In genomic region chr2:224084266-224084892, GRCh38 we compare ENCODE assay signal across 19 cellular contexts. TPM values are rescaled to one million over a fixed set of nuclear protein-coding genes. Genes with fewer than 3 reads are reported as not detected.
DNase-seq lines count a peak whose midpoint lies in the region; ATAC-seq and TF ChIP-seq lines count a peak whose summit lies in the region.
"Had no signal": no experiment of that assay in that cellular context is flagged by ENCODE, and none has a peak within 500 bp of the region (broad histone marks: within the 10 kb centered on the region; RNA-seq: fewer than 3 reads in every experiment).

No MANE protein-coding gene starts in this region.

- no peak for TF ChIP-seq POLR2A in transverse colon (IDR thresholded peaks at IDR 0.05)

- peak; percentile 19; the same call in 1 of the 3 replicates for ATAC-seq in SK-N-SH treated with all-trans-retinoic acid at 6 μM for 48 hours
- ATAC-seq: activated naive CD8-positive, alpha-beta T cell treated with anti-CD3 and anti-CD28 coated beads, Interleukin-2, amount 50 U/mL, for 24 hours had no signal

- 93 to 96% methylated on average over 3 of the region's 3 CpGs for WGBS in transverse colon (ENCODE audit: low coverage in 1 of 2), 2 donors

- no peak for TF ChIP-seq CTCF in right atrium auricular region (IDR thresholded peaks at IDR 0.05)
- TF ChIP-seq CTCF in transverse colon (IDR thresholded peaks at IDR 0.05): no peak

- peak overlapping the region; percentile 48 to 60 for H3K27ac ChIP-seq in right atrium auricular region
- H3K27ac ChIP-seq in transverse colon: peak overlapping the region; percentile 1 to 65 (median 42)
- H3K27ac ChIP-seq: 22Rv1; BLaER1 treated with 17β-estradiol and CSF1 and Interleukin-3, amounts not matched to agents 10 nM and 100 nM; cardiac muscle cell; neutrophil had no signal

- DNase-seq in NCI-H2171 treated with DMSO at 0.1 percent for 48 hours (lab: John Stamatoyannopoulos, UW): peak; percentile 3
- DNase-seq in NCI-H2171 (lab: John Stamatoyannopoulos, UW): no peak
- DNase-seq in right atrium auricular region (ENCODE audit: low spot score): no peak
- DNase-seq in transverse colon: no peak
- no peak for DNase-seq in NCI-H2196 treated with DMSO at 0.1 percent for 48 hours (lab: John Stamatoyannopoulos, UW; ENCODE audit: unreplicated experiment)
- DNase-seq in NCI-H1092 treated with DMSO at 0.1 percent for 48 hours (lab: John Stamatoyannopoulos, UW): no peak
- DNase-seq in SIG-M5 (lab: John Stamatoyannopoulos, UW): no peak
- DNase-seq: activated naive CD8-positive, alpha-beta T cell treated with anti-CD3 and anti-CD28 coated beads, Interleukin-2, amount 50 U/mL, for 24 hours; DMS 273 treated with DMSO at 0.1 percent for 48 hours; KG1; midbrain; NCI-H1105 treated with DMSO at 0.1 percent for 48 hours; NCI-H82; stimulated activated CD4-positive, alpha-beta T cell treated with anti-CD3 and anti-CD28 coated beads, Interleukin-4, amount 100 ng/mL, for 24 hours had no signal

- H3K36me3 ChIP-seq in right atrium auricular region (no peaks in the 10 kb centered on the region), transverse colon (no peaks in the 10 kb centered on the region)
- H3K36me3 ChIP-seq: BLaER1 treated with 17β-estradiol and CSF1 and Interleukin-3, amounts not matched to agents 10 nM and 100 nM; cardiac muscle cell; neutrophil had no signal

- H3K9me3 ChIP-seq in right atrium auricular region (no peaks in the 10 kb centered on the region), transverse colon (no peaks in the 10 kb centered on the region)
- H3K9me3 ChIP-seq: BLaER1 treated with 17β-estradiol and CSF1 and Interleukin-3, amounts not matched to agents 10 nM and 100 nM; neutrophil had no signal

- in situ Hi-C loops in transverse colon (cut with MboI; ENCODE audit: low pct_ligation_motif_present in 1 of 4, low pct_unique_long_range_greater_than_20kb in 1 of 4, low sequenced_read_pairs in 3 of 4): no loop called here

- H3K4me3 ChIP-seq in right atrium auricular region (no peak overlapping the region), transverse colon (no peak overlapping the region)
- H3K4me3 ChIP-seq: BLaER1 treated with 17β-estradiol and CSF1 and Interleukin-3, amounts not matched to agents 10 nM and 100 nM; cardiac muscle cell had no signal

- H3K27me3 ChIP-seq in right atrium auricular region: no peaks in the 10 kb centered on the region
- H3K27me3 ChIP-seq in transverse colon: no peaks in the 10 kb centered on the region
- H3K27me3 ChIP-seq: BLaER1 treated with 17β-estradiol and CSF1 and Interleukin-3, amounts not matched to agents 10 nM and 100 nM; cardiac muscle cell; neutrophil had no signal

- intact Hi-C loops in transverse colon (cut with DNase I; ENCODE audit: low total_unique reads): no loop called here

- no peak for TF ChIP-seq EP300 in transverse colon (IDR thresholded peaks at IDR 0.05; ENCODE audit: low read depth)

- H3K4me1 ChIP-seq in right atrium auricular region: no peaks in the 10 kb centered on the region
- peaks cover 5 to 18% (median 7%) of the 10 kb centered on the region in 4 donors for H3K4me1 ChIP-seq in transverse colon
- H3K4me1 ChIP-seq: BLaER1 treated with 17β-estradiol and CSF1 and Interleukin-3, amounts not matched to agents 10 nM and 100 nM had no signal

TF ChIP-seq in SK-N-SH treated with all-trans-retinoic acid at 6 μM for 48 hours, 23 proteins besides CTCF, POLR2A, EP300 and RAD21:
- TF ChIP-seq SNAI2 (CRISPR knock-in tag; IDR thresholded peaks at IDR 0.05): no peak
- TF ChIP-seq, protein P1, sequence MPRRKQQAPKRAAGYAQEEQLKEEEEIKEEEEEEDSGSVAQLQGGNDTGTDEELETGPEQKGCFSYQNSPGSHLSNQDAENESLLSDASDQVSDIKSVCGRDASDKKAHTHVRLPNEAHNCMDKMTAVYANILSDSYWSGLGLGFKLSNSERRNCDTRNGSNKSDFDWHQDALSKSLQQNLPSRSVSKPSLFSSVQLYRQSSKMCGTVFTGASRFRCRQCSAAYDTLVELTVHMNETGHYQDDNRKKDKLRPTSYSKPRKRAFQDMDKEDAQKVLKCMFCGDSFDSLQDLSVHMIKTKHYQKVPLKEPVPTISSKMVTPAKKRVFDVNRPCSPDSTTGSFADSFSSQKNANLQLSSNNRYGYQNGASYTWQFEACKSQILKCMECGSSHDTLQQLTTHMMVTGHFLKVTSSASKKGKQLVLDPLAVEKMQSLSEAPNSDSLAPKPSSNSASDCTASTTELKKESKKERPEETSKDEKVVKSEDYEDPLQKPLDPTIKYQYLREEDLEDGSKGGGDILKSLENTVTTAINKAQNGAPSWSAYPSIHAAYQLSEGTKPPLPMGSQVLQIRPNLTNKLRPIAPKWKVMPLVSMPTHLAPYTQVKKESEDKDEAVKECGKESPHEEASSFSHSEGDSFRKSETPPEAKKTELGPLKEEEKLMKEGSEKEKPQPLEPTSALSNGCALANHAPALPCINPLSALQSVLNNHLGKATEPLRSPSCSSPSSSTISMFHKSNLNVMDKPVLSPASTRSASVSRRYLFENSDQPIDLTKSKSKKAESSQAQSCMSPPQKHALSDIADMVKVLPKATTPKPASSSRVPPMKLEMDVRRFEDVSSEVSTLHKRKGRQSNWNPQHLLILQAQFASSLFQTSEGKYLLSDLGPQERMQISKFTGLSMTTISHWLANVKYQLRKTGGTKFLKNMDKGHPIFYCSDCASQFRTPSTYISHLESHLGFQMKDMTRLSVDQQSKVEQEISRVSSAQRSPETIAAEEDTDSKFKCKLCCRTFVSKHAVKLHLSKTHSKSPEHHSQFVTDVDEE (CRISPR knock-in tag; IDR thresholded peaks at IDR 0.05): no peak
- TF ChIP-seq ZC3H10 (CRISPR knock-in tag; IDR thresholded peaks at IDR 0.05): no peak
- no peak for TF ChIP-seq GLIS3 (CRISPR knock-in tag; IDR thresholded peaks at IDR 0.05)
- no peak for TF ChIP-seq ZNF8 (CRISPR knock-in tag; IDR thresholded peaks at IDR 0.05)
- no peak for TF ChIP-seq ZFP3 (CRISPR knock-in tag; IDR thresholded peaks at IDR 0.05)
- no peak for TF ChIP-seq ZFP30 (CRISPR knock-in tag; IDR thresholded peaks at IDR 0.05)
- TF ChIP-seq, protein P2, sequence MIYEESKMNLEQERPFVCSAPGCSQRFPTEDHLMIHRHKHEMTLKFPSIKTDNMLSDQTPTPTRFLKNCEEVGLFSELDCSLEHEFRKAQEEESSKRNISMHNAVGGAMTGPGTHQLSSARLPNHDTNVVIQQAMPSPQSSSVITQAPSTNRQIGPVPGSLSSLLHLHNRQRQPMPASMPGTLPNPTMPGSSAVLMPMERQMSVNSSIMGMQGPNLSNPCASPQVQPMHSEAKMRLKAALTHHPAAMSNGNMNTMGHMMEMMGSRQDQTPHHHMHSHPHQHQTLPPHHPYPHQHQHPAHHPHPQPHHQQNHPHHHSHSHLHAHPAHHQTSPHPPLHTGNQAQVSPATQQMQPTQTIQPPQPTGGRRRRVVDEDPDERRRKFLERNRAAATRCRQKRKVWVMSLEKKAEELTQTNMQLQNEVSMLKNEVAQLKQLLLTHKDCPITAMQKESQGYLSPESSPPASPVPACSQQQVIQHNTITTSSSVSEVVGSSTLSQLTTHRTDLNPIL (CRISPR knock-in tag; IDR thresholded peaks at IDR 0.05; ENCODE audit: low read depth): no peak
- no peak for TF ChIP-seq RARB (CRISPR knock-in tag; IDR thresholded peaks at IDR 0.05)
- no peak for TF ChIP-seq ARNTL (CRISPR knock-in tag; IDR thresholded peaks at IDR 0.05; ENCODE audit: borderline replicate concordance, low read depth)
- no peak for TF ChIP-seq TCF4 (CRISPR knock-in tag; IDR thresholded peaks at IDR 0.05; ENCODE audit: borderline replicate concordance)
- no peak for TF ChIP-seq BACH2 (CRISPR knock-in tag; IDR thresholded peaks at IDR 0.05; ENCODE audit: borderline replicate concordance)
- TF ChIP-seq OSR1 (CRISPR knock-in tag; IDR thresholded peaks at IDR 0.05): no peak
- TF ChIP-seq, protein P3, sequence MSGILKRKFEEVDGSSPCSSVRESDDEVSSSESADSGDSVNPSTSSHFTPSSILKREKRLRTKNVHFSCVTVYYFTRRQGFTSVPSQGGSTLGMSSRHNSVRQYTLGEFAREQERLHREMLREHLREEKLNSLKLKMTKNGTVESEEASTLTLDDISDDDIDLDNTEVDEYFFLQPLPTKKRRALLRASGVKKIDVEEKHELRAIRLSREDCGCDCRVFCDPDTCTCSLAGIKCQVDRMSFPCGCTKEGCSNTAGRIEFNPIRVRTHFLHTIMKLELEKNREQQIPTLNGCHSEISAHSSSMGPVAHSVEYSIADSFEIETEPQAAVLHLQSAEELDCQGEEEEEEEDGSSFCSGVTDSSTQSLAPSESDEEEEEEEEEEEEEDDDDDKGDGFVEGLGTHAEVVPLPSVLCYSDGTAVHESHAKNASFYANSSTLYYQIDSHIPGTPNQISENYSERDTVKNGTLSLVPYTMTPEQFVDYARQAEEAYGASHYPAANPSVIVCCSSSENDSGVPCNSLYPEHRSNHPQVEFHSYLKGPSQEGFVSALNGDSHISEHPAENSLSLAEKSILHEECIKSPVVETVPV (CRISPR knock-in tag; IDR thresholded peaks at IDR 0.05): no peak
- no peak for TF ChIP-seq CSDC2 (CRISPR knock-in tag; IDR thresholded peaks at IDR 0.05)
- no peak for TF ChIP-seq ESRRG (CRISPR knock-in tag; IDR thresholded peaks at IDR 0.05)
- TF ChIP-seq ZNF565 (CRISPR knock-in tag; conservative IDR thresholded peaks at IDR 0.05; ENCODE audit: low read depth): no peak
- no peak for TF ChIP-seq ZNF70 (CRISPR knock-in tag; IDR thresholded peaks at IDR 0.05)
- TF ChIP-seq TOX (CRISPR knock-in tag; IDR thresholded peaks at IDR 0.05; ENCODE audit: borderline replicate concordance): no peak

RNA-seq across cellular contexts. Expression of gene SERPINE2, which starts 45.3 kb away (rescaled TPM):
- 10 to 100 TPM; 20.2 to 54.3 TPM for total RNA-seq in right atrium auricular region
- total RNA-seq in transverse colon: 10 to 100 TPM in 3 of 4 donors, 1 to 10 TPM in 1; 4.9 to 37.4 (median 15.8) TPM
